Comparison of ENCODE assay signal across 2 cellular contexts in genomic region chr22:22040908-22041307, GRCh38.
TF ChIP-seq lines count a peak whose summit lies in the region.

No MANE protein-coding gene starts in this region.

TF ChIP-seq in GM23338, 12 proteins besides CTCF, POLR2A, EP300 and RAD21:
- TF ChIP-seq EZH2 (IDR thresholded peaks at IDR 0.05; ENCODE audit: low read depth, unreplicated experiment) (peak; percentile 38), ETS1 (IDR thresholded peaks at IDR 0.05) (no peak), POLR2AphosphoS5 (IDR thresholded peaks at IDR 0.05; ENCODE audit: low read depth) (no peak), JUNB (IDR thresholded peaks at IDR 0.05; ENCODE audit: unreplicated experiment) (no peak)

TF ChIP-seq in K562, 482 proteins besides CTCF, POLR2A, EP300 and RAD21 (continues in another document):
- no peak for TF ChIP-seq ARID2 (IDR thresholded peaks at IDR 0.05)
- TF ChIP-seq ZNF347 (CRISPR knock-in tag; IDR thresholded peaks at IDR 0.05; ENCODE audit: low read depth), result no peak
- no peak for TF ChIP-seq PRMT5 (CRISPR knock-in tag; IDR thresholded peaks at IDR 0.05)
- TF ChIP-seq NR0B1 (IDR thresholded peaks at IDR 0.05; ENCODE audit: partially characterized antibody), result peak; percentile 100
- no peak for TF ChIP-seq ELF2 (CRISPR knock-in tag; IDR thresholded peaks at IDR 0.05)
- TF ChIP-seq AFF1 (IDR thresholded peaks at IDR 0.05; ENCODE audit: low read depth in 1 of 2, partially characterized antibody in 2 of 2), result no peak
- no peak for TF ChIP-seq POLR2H (tag; IDR thresholded peaks at IDR 0.05; ENCODE audit: low read depth)
- TF ChIP-seq U2AF1 (optimal IDR thresholded peaks at IDR 0.05; ENCODE audit: low read depth, low read length), result no peak
- TF ChIP-seq SRSF9 (IDR thresholded peaks at IDR 0.05; ENCODE audit: borderline replicate concordance, low read depth, low read length), result no peak
- TF ChIP-seq ZNF76 (CRISPR knock-in tag; IDR thresholded peaks at IDR 0.05; ENCODE audit: borderline replicate concordance), result no peak
- TF ChIP-seq RB1 (IDR thresholded peaks at IDR 0.05; ENCODE audit: low read depth), result no peak
- 0 out of 2 replicates have a peak, but pooled peaks have one; percentile 1 for TF ChIP-seq KLF10 (CRISPR knock-in tag; IDR thresholded peaks at IDR 0.05)
- TF ChIP-seq MBD1 (CRISPR knock-in tag; IDR thresholded peaks at IDR 0.05), result no peak
- TF ChIP-seq TRIM24 (IDR thresholded peaks at IDR 0.05), result no peak
- no peak for TF ChIP-seq ATF3 (IDR thresholded peaks at IDR 0.05)
- no peak for TF ChIP-seq ATF3 (CRISPR knock-in tag; conservative IDR thresholded peaks at IDR 0.05)
- no peak for TF ChIP-seq TEAD1 (CRISPR knock-in tag; IDR thresholded peaks at IDR 0.05)
- no peak for TF ChIP-seq SIN3B (IDR thresholded peaks at IDR 0.05; ENCODE audit: low read depth)
- no peak for TF ChIP-seq RNF219 (CRISPR knock-in tag; IDR thresholded peaks at IDR 0.05)
- no peak for TF ChIP-seq HDAC6 (IDR thresholded peaks at IDR 0.05; ENCODE audit: low read depth, low read length)
- TF ChIP-seq GABPA (tag; conservative IDR thresholded peaks at IDR 0.05; ENCODE audit: low read depth), result 0 out of 2 replicates have a peak, but pooled peaks have one; percentile 2
- no peak for TF ChIP-seq CBFB (CRISPR knock-in tag; IDR thresholded peaks at IDR 0.05)
- TF ChIP-seq MECOM (CRISPR knock-in tag; IDR thresholded peaks at IDR 0.05), result no peak
- no peak for TF ChIP-seq FOXJ2 (tag; IDR thresholded peaks at IDR 0.05)
- TF ChIP-seq FOXJ3 (CRISPR knock-in tag; IDR thresholded peaks at IDR 0.05), result no peak
- TF ChIP-seq TARDBP (IDR thresholded peaks at IDR 0.05), result no peak
- TF ChIP-seq POU5F1 (IDR thresholded peaks at IDR 0.05; ENCODE audit: borderline replicate concordance, low read depth, low read length, partially characterized antibody), result no peak
- TF ChIP-seq ARID1B (IDR thresholded peaks at IDR 0.05), result no peak
- TF ChIP-seq THRA (IDR thresholded peaks at IDR 0.05), result peak; percentile 41; the same call in 1 of the 2 replicates
- no peak for TF ChIP-seq MITF (IDR thresholded peaks at IDR 0.05)
- no peak for TF ChIP-seq PHF8 (IDR thresholded peaks at IDR 0.05; ENCODE audit: borderline replicate concordance, low read length)
- TF ChIP-seq POLR2AphosphoS5 (IDR thresholded peaks at IDR 0.05; ENCODE audit: control insufficient read depth, insufficient read depth, low read depth, low read length), result no peak
- TF ChIP-seq STAT5B (CRISPR knock-in tag; IDR thresholded peaks at IDR 0.05), result no peak
- TF ChIP-seq ARHGAP35 (IDR thresholded peaks at IDR 0.05; ENCODE audit: partially characterized antibody), result no peak
- TF ChIP-seq SMARCC2 (IDR thresholded peaks at IDR 0.05; ENCODE audit: low read depth), result no peak
- TF ChIP-seq KDM1A (IDR thresholded peaks at IDR 0.05), result 0 out of 4 replicates have a peak, but pooled peaks of 1 of the 2 experiments have one; percentile 5
